Comparison of ENCODE assay signal across 9 cellular contexts in the genomic region with DNA sequence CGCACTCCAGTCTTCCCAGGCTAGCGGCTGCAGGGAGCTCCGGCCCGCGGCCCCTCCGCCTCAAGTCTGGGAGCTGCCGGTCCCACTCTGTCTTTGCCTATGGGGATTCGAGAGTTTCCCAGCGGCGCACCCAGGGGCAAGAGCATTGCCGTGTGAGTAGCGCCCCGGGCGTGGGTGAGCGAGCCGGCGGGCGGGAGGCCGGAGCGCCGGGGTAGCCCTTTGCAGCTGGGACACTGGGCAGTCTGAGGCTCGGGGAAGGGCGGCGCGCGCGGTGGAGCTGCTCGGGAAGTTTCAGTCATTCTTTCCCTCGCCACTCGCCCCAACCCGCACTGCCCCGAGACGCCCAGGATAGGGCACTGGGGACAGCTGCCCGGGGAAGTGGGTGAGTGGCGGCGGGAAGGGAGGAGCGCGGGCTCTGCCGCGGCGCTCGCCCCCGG. TPM values are rescaled to one million over a fixed set of nuclear protein-coding genes. Genes with fewer than 3 reads are reported as not detected.
DNase-seq lines count a peak whose midpoint lies in the region; ATAC-seq, FAIRE-seq and TF ChIP-seq lines count a peak whose summit lies in the region.
"Had no signal": no experiment of that assay in that cellular context is flagged by ENCODE, and none has a peak within 500 bp of the region (broad histone marks: within the 10 kb centered on the region; RNA-seq: fewer than 3 reads in every experiment).

No MANE protein-coding gene starts in this region.

- no peak overlapping the region for H3K4me3 Mint-ChIP-seq in activated CD8-positive, alpha-beta memory T cell treated with anti-CD3 and anti-CD28 coated beads, Interleukin-2, amount 10 ng/mL, durations not matched to agents 7 days and 5 days
- H3K4me3 Mint-ChIP-seq in Caco-2 (ENCODE audit: unreplicated experiment), result no peak overlapping the region

- TF ChIP-seq CTCF in bronchial epithelial cell (IDR thresholded peaks at IDR 0.05; ENCODE audit: insufficient read depth, low read length, severe bottlenecking), result no peak
- no peak for TF ChIP-seq CTCF in upper lobe of right lung (IDR thresholded peaks at IDR 0.05)
- TF ChIP-seq CTCF in Caco-2 (IDR thresholded peaks at IDR 0.05; ENCODE audit: insufficient read depth in 1 of 2, low read depth in 1 of 2, low read length in 1 of 2, severe bottlenecking in 1 of 2, unreplicated experiment in 1 of 2), result no peak

- peaks cover 3% of the 10 kb centered on the region for H3K27me3 ChIP-seq in bronchial epithelial cell (ENCODE audit: control insufficient read depth, insufficient read depth, low read length)
- peaks cover 46% of the 10 kb centered on the region for H3K27me3 ChIP-seq in upper lobe of right lung
- H3K27me3 ChIP-seq in Caco-2 (replicated peaks; ENCODE audit: control insufficient read depth, insufficient read depth, low read length), result no peaks in the 10 kb centered on the region

- intact Hi-C loops in upper lobe of right lung (cut with DNase I) (no loop called here), Caco-2 (cut with micrococcal nuclease; ENCODE audit: unreplicated experiment) (no loop called here)

- ATAC-seq in activated CD8-positive, alpha-beta memory T cell treated with anti-CD3 and anti-CD28 coated beads, Interleukin-2, amount 10 ng/mL, durations not matched to agents 7 days and 5 days, result no peak
- peak; percentile 68 for ATAC-seq in upper lobe of right lung
- ATAC-seq in GM18858 (IDR thresholded peaks at IDR 0.05; ENCODE audit: unreplicated experiment), result no peak
- no peak for ATAC-seq in GM21381 (IDR thresholded peaks at IDR 0.05; ENCODE audit: unreplicated experiment)

- CTCF ChIA-PET in activated CD8-positive, alpha-beta memory T cell treated with anti-CD3 and anti-CD28 coated beads, Interleukin-2, amount 10 ng/mL, durations not matched to agents 7 days and 5 days (lab: Charles Lee), result no interaction called here
- CTCF ChIA-PET in Caco-2 (lab: Charles Lee), result no interaction called here

- H3K4me1 Mint-ChIP-seq in activated CD8-positive, alpha-beta memory T cell treated with anti-CD3 and anti-CD28 coated beads, Interleukin-2, amount 10 ng/mL, durations not matched to agents 7 days and 5 days, result peaks cover 3% of the 10 kb centered on the region
- H3K4me1 Mint-ChIP-seq in Caco-2 (ENCODE audit: low read depth, unreplicated experiment), result no peaks in the 10 kb centered on the region

- BruUV-seq in Caco-2 (replicated peaks; lab: Mats Ljungman, UMichigan), result no TSS peak

- H3K9me3 ChIP-seq in upper lobe of right lung (no peaks in the 10 kb centered on the region), Caco-2 (peaks cover 2% of the 10 kb centered on the region; the same call in 1 of the 2 replicates)

- peak; percentile 49 for DNase-seq in activated CD8-positive, alpha-beta memory T cell treated with anti-CD3 and anti-CD28 coated beads, Interleukin-2, amount 50 U/mL, for 48 hours
- no peak for DNase-seq in activated CD8-positive, alpha-beta memory T cell treated with anti-CD3 and anti-CD28 coated beads, Interleukin-2, amount 10 ng/mL, durations not matched to agents 7 days and 5 days
- no peak for DNase-seq in bronchial epithelial cell (ENCODE audit: low read depth)
- peak; percentile 11 for DNase-seq in kidney glomerular epithelial cell (lab: John Stamatoyannopoulos, UW)
- peak; percentile 65 for DNase-seq in upper lobe of right lung
- no peak for DNase-seq in Caco-2
- DNase-seq: activated effector memory CD4-positive, alpha-beta T cell treated with anti-CD3 and anti-CD28 coated beads, Interleukin-2, amount 50 U/mL, for 16 hours had no signal

- H3K4me3 ChIP-seq in bronchial epithelial cell (ENCODE audit: low read depth, low read length) (peak overlapping the region; percentile 41), upper lobe of right lung (peak overlapping the region; percentile 8), Caco-2 (ENCODE audit: low read depth, low read length) (no peak overlapping the region)

- H3K9me3 Mint-ChIP-seq in activated CD8-positive, alpha-beta memory T cell treated with anti-CD3 and anti-CD28 coated beads, Interleukin-2, amount 10 ng/mL, durations not matched to agents 7 days and 5 days (ENCODE audit: low read depth), result peaks cover 4% of the 10 kb centered on the region
- H3K9me3 Mint-ChIP-seq in Caco-2 (ENCODE audit: unreplicated experiment), result peaks cover 10% of the 10 kb centered on the region

- no peak overlapping the region for H3K27ac ChIP-seq in upper lobe of right lung

- H3K36me3 Mint-ChIP-seq in activated CD8-positive, alpha-beta memory T cell treated with anti-CD3 and anti-CD28 coated beads, Interleukin-2, amount 10 ng/mL, durations not matched to agents 7 days and 5 days, result peaks cover 7% of the 10 kb centered on the region
- H3K36me3 Mint-ChIP-seq in Caco-2 (ENCODE audit: insufficient read depth, unreplicated experiment), result no peaks in the 10 kb centered on the region

- H3K36me3 ChIP-seq in bronchial epithelial cell (ENCODE audit: control insufficient read depth, insufficient read depth, low read length), result no peaks in the 10 kb centered on the region
- H3K36me3 ChIP-seq in upper lobe of right lung, result no peaks in the 10 kb centered on the region
- H3K36me3 ChIP-seq in Caco-2 (ENCODE audit: control insufficient read depth, insufficient read depth, low read length), result no peaks in the 10 kb centered on the region

- no peak overlapping the region for H3K27ac Mint-ChIP-seq in activated CD8-positive, alpha-beta memory T cell treated with anti-CD3 and anti-CD28 coated beads, Interleukin-2, amount 10 ng/mL, durations not matched to agents 7 days and 5 days
- no peak overlapping the region for H3K27ac Mint-ChIP-seq in Caco-2 (ENCODE audit: unreplicated experiment)

- POLR2A ChIA-PET in Caco-2 (lab: Charles Lee), result no interaction called here

- H3K27me3 Mint-ChIP-seq in activated CD8-positive, alpha-beta memory T cell treated with anti-CD3 and anti-CD28 coated beads, Interleukin-2, amount 10 ng/mL, durations not matched to agents 7 days and 5 days, result peaks cover 60% of the 10 kb centered on the region
- H3K27me3 Mint-ChIP-seq in Caco-2 (ENCODE audit: insufficient read depth, unreplicated experiment), result peaks cover 3% of the 10 kb centered on the region

- no peak for FAIRE-seq in bronchial epithelial cell (lab: Jason Lieb, UNC)

- H3K4me1 ChIP-seq in upper lobe of right lung, result no peaks in the 10 kb centered on the region
- H3K4me1 ChIP-seq in Caco-2, result no peaks in the 10 kb centered on the region

RNA-seq across cellular contexts. Expression of a gene that starts 0.5 kb away (rescaled TPM):
- 10 to 100 TPM; 13.8 to 16.8 TPM for total RNA-seq in activated CD8-positive, alpha-beta memory T cell treated with anti-CD3 and anti-CD28 coated beads, Interleukin-2, amount 10 ng/mL, durations not matched to agents 7 days and 5 days
- total RNA-seq in bronchial epithelial cell (0.13 and 0.79 TPM in 2 replicates), upper lobe of right lung (0.29 TPM), Caco-2 (2022) (not detected in 2 replicates)

Comparison
In these comparisons a context has a peak if more than half of its experiments do, and no peak if none do; other contexts are left out.
1. DNase-seq: peak in activated CD8-positive, alpha-beta memory T cell treated with anti-CD3 and anti-CD28 coated beads, Interleukin-2, amount 50 U/mL, for 48 hours (single experiment), kidney glomerular epithelial cell (single experiment) and upper lobe of right lung (single experiment); none in activated CD8-positive, alpha-beta memory T cell treated with anti-CD3 and anti-CD28 coated beads, Interleukin-2, amount 10 ng/mL, durations not matched to agents 7 days and 5 days (single experiment), bronchial epithelial cell (single experiment) and Caco-2 (0 of 2).